Comparison of ENCODE assay signal across 19 cellular contexts in genomic region chr6:167954151-167954550, GRCh38. TPM values are rescaled to one million over a fixed set of nuclear protein-coding genes. Genes with fewer than 3 reads are reported as not detected.
A peak's percentile ranks its signal among the peaks of the same experiment; 100 is the strongest.
DNase-seq lines count a peak whose midpoint lies in the region; ATAC-seq and TF ChIP-seq lines count a peak whose summit lies in the region.
"Had no signal": no experiment of that assay in that cellular context is flagged by ENCODE, and none has a peak within 500 bp of the region (broad histone marks: within the 10 kb centered on the region; RNA-seq: fewer than 3 reads in every experiment).

No MANE protein-coding gene starts in this region.

- H2BK120ac ChIP-seq in H9 (ENCODE audit: low read depth, low read length, poor library complexity, severe bottlenecking): no peak overlapping the region

- no peak overlapping the region for H2AFZ ChIP-seq in H9 (ENCODE audit: low read length)
- H2AFZ ChIP-seq: GM23338 had no signal

- TF ChIP-seq CTCF in H9 (conservative IDR thresholded peaks at IDR 0.05) (no peak), mesothelial cell of epicardium (IDR thresholded peaks at IDR 0.05; ENCODE audit: unreplicated experiment) (no peak)

- CTCF ChIA-PET in activated CD8-positive, alpha-beta memory T cell treated with anti-CD3 and anti-CD28 coated beads, Interleukin-2, amount 10 ng/mL, durations not matched to agents 7 days and 5 days (lab: Charles Lee): interaction anchor here (1.5 kb wide), 1 partner anchor 13 kb away, joined by 3 read pairs; no protein-coding TSS in a partner anchor

- no peak overlapping the region for H2BK15ac ChIP-seq in H9 (ENCODE audit: low read depth, low read length)

- no peak overlapping the region for H4K8ac ChIP-seq in H9 (replicated peaks; ENCODE audit: insufficient read length, low read depth, low read length)

- H3K27me3 Mint-ChIP-seq in activated CD8-positive, alpha-beta memory T cell treated with anti-CD3 and anti-CD28 coated beads, Interleukin-2, amount 10 ng/mL, durations not matched to agents 7 days and 5 days: no peaks in the 10 kb centered on the region
- H3K27me3 Mint-ChIP-seq in H9 (ENCODE audit: low read depth) (no peaks in the 10 kb centered on the region), mesothelial cell of epicardium (ENCODE audit: low read depth) (no peaks in the 10 kb centered on the region)
- H3K27me3 Mint-ChIP-seq: CD4-positive, alpha-beta memory T cell; IgD-negative memory B cell had no signal

- H3K23me2 ChIP-seq in H9 (ENCODE audit: insufficient read length, low read depth, low read length, poor library complexity, severe bottlenecking): no peaks in the 10 kb centered on the region

- no peaks in the 10 kb centered on the region for H3K79me2 ChIP-seq in H9 (ENCODE audit: insufficient read depth, low read length)

- H3K4me3 ChIP-seq in MG63: no peak overlapping the region
- H3K4me3 ChIP-seq: GM23338 had no signal

- no CpG with 5 or more reads among the region's 3 CpGs for WGBS in H9 (ENCODE audit: extremely low coverage, insufficient read length, low lambda C conversion rate)

- DNase-seq in activated CD8-positive, alpha-beta memory T cell treated with anti-CD3 and anti-CD28 coated beads, Interleukin-2, amount 10 ng/mL, durations not matched to agents 7 days and 5 days: no peak
- DNase-seq in activated CD8-positive, alpha-beta memory T cell treated with anti-CD3 and anti-CD28 coated beads, Interleukin-2, amount 50 U/mL, for 48 hours: no peak
- DNase-seq in H9 (no peak), mesothelial cell of epicardium (ENCODE audit: low spot score in 2 of 2, unreplicated experiment in 2 of 2) (no peak), MG63 (no peak), A172 (ENCODE audit: low spot score) (no peak)
- DNase-seq in activated naive CD4-positive, alpha-beta T cell (lab: John Stamatoyannopoulos, UW): no peak
- DNase-seq: ACHN; BE2C; CD4-positive, alpha-beta memory T cell; DMS153; DMS79 treated with DMSO at 0.1 percent for 48 hours; GF-D8; HFFc6 had no signal

- no peak overlapping the region for H2BK20ac ChIP-seq in H9 (ENCODE audit: low read depth, low read length, poor library complexity, severe bottlenecking)

- no peak overlapping the region for H3K9ac ChIP-seq in H9 (ENCODE audit: extremely low read depth, insufficient read length, low read length)

- H3K23ac ChIP-seq in H9 (ENCODE audit: insufficient read length, low read depth, low read length): no peak overlapping the region

- no peak overlapping the region for H4K5ac ChIP-seq in H9 (ENCODE audit: insufficient read length, low read depth, low read length)

- peaks cover 3% of the 10 kb centered on the region for H3K79me1 ChIP-seq in H9 (ENCODE audit: insufficient read depth, low read depth, low read length, poor library complexity, severe bottlenecking)

- no peak overlapping the region for H3K27ac ChIP-seq in H9 (ENCODE audit: insufficient read length, low read depth, low read length)

- no peak overlapping the region for H3K56ac ChIP-seq in H9 (ENCODE audit: insufficient read length, low read depth, low read length)

- no peaks in the 10 kb centered on the region for H4K20me1 ChIP-seq in H9 (ENCODE audit: control insufficient read depth, insufficient read depth, insufficient read length)

- H2AK5ac ChIP-seq in H9 (ENCODE audit: insufficient read length, low read length): no peak overlapping the region

- H3K27me3 ChIP-seq in H9 (ENCODE audit: insufficient read depth, low read length): no peaks in the 10 kb centered on the region; the same call in 1 of the 2 replicates
- no peaks in the 10 kb centered on the region for H3K27me3 ChIP-seq in MG63
- H3K27me3 ChIP-seq: BE2C had no signal

- no peak for ATAC-seq in activated CD8-positive, alpha-beta memory T cell treated with anti-CD3 and anti-CD28 coated beads, Interleukin-2, amount 10 ng/mL, durations not matched to agents 7 days and 5 days
- ATAC-seq: GM23338, HCT116, HepG2 had no signal

- peaks cover 4% of the 10 kb centered on the region for H3K36me3 Mint-ChIP-seq in activated CD8-positive, alpha-beta memory T cell treated with anti-CD3 and anti-CD28 coated beads, Interleukin-2, amount 10 ng/mL, durations not matched to agents 7 days and 5 days
- peaks cover 33 to 55% (median 54%) of the 10 kb centered on the region in 3 experiments for H3K36me3 Mint-ChIP-seq in H9 (ENCODE audit: insufficient read depth in 1 of 3, low read depth in 3 of 3)
- H3K36me3 Mint-ChIP-seq in mesothelial cell of epicardium: peaks cover 44% of the 10 kb centered on the region
- H3K36me3 Mint-ChIP-seq: CD14-positive monocyte had no signal

- H4K91ac ChIP-seq in H9 (ENCODE audit: insufficient read length, low read depth, low read length): no peak overlapping the region

- H3K9me3 ChIP-seq in H9 (ENCODE audit: control insufficient read depth, low read depth, low read length) (no peaks in the 10 kb centered on the region), MG63 (no peaks in the 10 kb centered on the region)
- H3K9me3 ChIP-seq: BE2C had no signal

- H3K27ac Mint-ChIP-seq in activated CD8-positive, alpha-beta memory T cell treated with anti-CD3 and anti-CD28 coated beads, Interleukin-2, amount 10 ng/mL, durations not matched to agents 7 days and 5 days: peak overlapping the region; percentile 53
- H3K27ac Mint-ChIP-seq in H9: peak overlapping the region in 2 of 3 experiments; percentile 11 to 68; a peak in 3 of 7 replicates
- peak overlapping the region; percentile 23 for H3K27ac Mint-ChIP-seq in mesothelial cell of epicardium
- H3K27ac Mint-ChIP-seq: CD14-positive monocyte; CD4-positive, alpha-beta memory T cell; GM23338; HFFc6; IgD-negative memory B cell had no signal

- H3K36me3 ChIP-seq in MG63: peaks cover 7% of the 10 kb centered on the region

- no peak overlapping the region for H3T11ph ChIP-seq in H9 (ENCODE audit: low read length)

- H3K4me3 Mint-ChIP-seq in activated CD8-positive, alpha-beta memory T cell treated with anti-CD3 and anti-CD28 coated beads, Interleukin-2, amount 10 ng/mL, durations not matched to agents 7 days and 5 days: no peak overlapping the region
- no peak overlapping the region for H3K4me3 Mint-ChIP-seq in H9
- H3K4me3 Mint-ChIP-seq in mesothelial cell of epicardium: no peak overlapping the region
- H3K4me3 Mint-ChIP-seq: CD14-positive monocyte; CD4-positive, alpha-beta memory T cell; GM23338; HFFc6; IgD-negative memory B cell had no signal

- H3K4me1 Mint-ChIP-seq in activated CD8-positive, alpha-beta memory T cell treated with anti-CD3 and anti-CD28 coated beads, Interleukin-2, amount 10 ng/mL, durations not matched to agents 7 days and 5 days: peaks cover 4% of the 10 kb centered on the region
- peaks cover 0 to 3% of the 10 kb centered on the region in 2 experiments; a peak in 1 of 4 replicates for H3K4me1 Mint-ChIP-seq in H9
- peaks cover under 1% of the 10 kb centered on the region for H3K4me1 Mint-ChIP-seq in mesothelial cell of epicardium
- H3K4me1 Mint-ChIP-seq: CD14-positive monocyte; CD4-positive, alpha-beta memory T cell had no signal

- no peaks in the 10 kb centered on the region for H3K9me3 Mint-ChIP-seq in activated CD8-positive, alpha-beta memory T cell treated with anti-CD3 and anti-CD28 coated beads, Interleukin-2, amount 10 ng/mL, durations not matched to agents 7 days and 5 days (ENCODE audit: low read depth)
- H3K9me3 Mint-ChIP-seq in H9 (no peaks in the 10 kb centered on the region), mesothelial cell of epicardium (no peaks in the 10 kb centered on the region)
- H3K9me3 Mint-ChIP-seq: CD4-positive, alpha-beta memory T cell; GM23338; HFFc6; IgD-negative memory B cell had no signal

- no peak overlapping the region for H2BK5ac ChIP-seq in H9 (ENCODE audit: insufficient read length, low read length)

- no peak overlapping the region for H3K14ac ChIP-seq in H9 (ENCODE audit: insufficient read depth, low read length)

- H2BK12ac ChIP-seq in H9 (ENCODE audit: insufficient read length, low read depth, low read length): no peak overlapping the region

- no peak overlapping the region for H3K4me2 ChIP-seq in H9 (ENCODE audit: insufficient read depth, insufficient read length, low read length)
- H3K4me2 ChIP-seq: GM23338 had no signal

- no peak overlapping the region for H3K4ac ChIP-seq in H9 (ENCODE audit: low read depth, low read length)

- H3K18ac ChIP-seq in H9 (ENCODE audit: insufficient read length, low read depth, low read length): no peak overlapping the region

- no peaks in the 10 kb centered on the region for H3K4me1 ChIP-seq in H9 (ENCODE audit: insufficient read depth, low read length)
- H3K4me1 ChIP-seq: BE2C had no signal

RNA-seq across cellular contexts. Expression of gene KIF25, which starts 43.3 kb away (rescaled TPM):
- not detected for total RNA-seq in activated CD8-positive, alpha-beta memory T cell treated with anti-CD3 and anti-CD28 coated beads, Interleukin-2, amount 10 ng/mL, durations not matched to agents 7 days and 5 days
- total RNA-seq in H9 (2021) (0.22 and 0.59 TPM in 2 replicates), mesothelial cell of epicardium (0.47 to 1.6 TPM (median 0.95 TPM) in 3 replicates)
- not detected in 2 replicates for total RNA-seq in MG63 (2014; rRNA removed; shearing (Covaris generic); ENCODE audit: low replicate concordance)
- not detected in 2 replicates for total RNA-seq in A172 (2014; rRNA removed; shearing (Covaris generic))
- total RNA-seq: CD4-positive, alpha-beta memory T cell; HepG2; HFFc6 had no signal
